In the genomic region with DNA sequence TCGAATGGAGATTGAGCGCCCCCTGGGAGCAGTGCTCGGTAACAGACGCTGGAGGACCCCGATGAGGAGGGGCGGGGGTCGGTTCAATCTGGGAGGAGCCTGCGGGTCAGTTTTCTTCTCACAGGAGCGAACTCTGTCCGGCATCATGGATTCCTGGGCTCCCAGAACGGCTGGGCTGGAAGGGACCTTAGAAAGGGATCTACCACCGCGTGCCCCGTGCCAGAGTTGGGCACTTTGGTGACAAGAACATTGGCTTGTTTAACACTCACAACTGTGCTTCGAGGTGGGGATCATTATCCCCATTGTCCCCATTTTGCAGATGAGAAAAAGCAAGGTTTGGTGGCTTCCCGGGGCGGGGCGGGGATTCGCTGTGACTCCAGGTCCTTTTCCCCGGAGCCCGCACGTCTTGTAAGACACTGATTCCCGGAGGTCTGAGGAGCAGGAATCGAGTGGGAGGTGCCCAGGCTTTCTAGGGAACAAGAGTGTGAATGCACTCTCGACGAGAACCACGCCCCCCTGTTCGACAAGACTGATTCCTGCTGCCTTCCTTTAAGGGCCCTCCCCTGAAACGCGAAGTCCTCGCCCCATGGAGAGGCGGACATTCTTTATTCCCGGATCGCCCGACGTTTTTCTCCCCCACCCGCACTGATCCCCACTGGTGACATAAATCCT, we compare ENCODE assay signal across 8 cellular contexts. TPM values are rescaled to one million over a fixed set of nuclear protein-coding genes. Genes with fewer than 3 reads are reported as not detected.
DNase-seq lines count a peak whose midpoint lies in the region; ATAC-seq, FAIRE-seq and TF ChIP-seq lines count a peak whose summit lies in the region.

No MANE protein-coding gene starts in this region.

- H3K4me1 Mint-ChIP-seq in mesothelial cell of epicardium, result peaks cover 14% of the 10 kb centered on the region

- peak overlapping the region; percentile 100 for H3K27ac Mint-ChIP-seq in mesothelial cell of epicardium

- DNase-seq in G401 (ENCODE audit: low spot score), result peak; percentile 84
- DNase-seq in HUDEP-2 (lab: John Stamatoyannopoulos, UW; ENCODE audit: unreplicated experiment in 76 of 76), result peak in 61 of 76 experiments; percentile 16 to 81 (median 59)
- DNase-seq in NOMO-1 treated with DMSO at 0.1 percent for 48 hours (lab: John Stamatoyannopoulos, UW; ENCODE audit: unreplicated experiment), result peak; percentile 83
- peak; percentile 89 for DNase-seq in activated CD8-positive, alpha-beta memory T cell treated with anti-CD3 and anti-CD28 coated beads, Interleukin-2, amount 50 U/mL, for 4 hours
- DNase-seq in mesothelial cell of epicardium (ENCODE audit: low spot score in 2 of 2, unreplicated experiment in 2 of 2), result peak; percentile 89 to 95
- peak; percentile 77 for DNase-seq in stimulated activated CD8-positive, alpha-beta memory T cell treated with anti-CD3 and anti-CD28 coated beads, Interleukin-15, amount 100 ng/mL, for 1 hour (ENCODE audit: low read depth)

- no peak for ATAC-seq in HG03280 (IDR thresholded peaks at IDR 0.05; ENCODE audit: unreplicated experiment)

- H3K9me3 Mint-ChIP-seq in mesothelial cell of epicardium, result no peaks in the 10 kb centered on the region

- in situ Hi-C loops in G401 (cut with HindIII; ENCODE audit: low sequenced_read_pairs), result no loop called here

- peak; percentile 94 for TF ChIP-seq CTCF in mesothelial cell of epicardium (IDR thresholded peaks at IDR 0.05; ENCODE audit: unreplicated experiment)

- peak overlapping the region; percentile 100 for H3K4me3 Mint-ChIP-seq in mesothelial cell of epicardium

- no peaks in the 10 kb centered on the region for H3K27me3 Mint-ChIP-seq in mesothelial cell of epicardium (ENCODE audit: low read depth)

- peak; percentile 79 for FAIRE-seq in endometrium (lab: Jason Lieb, UNC)

- no peaks in the 10 kb centered on the region for H3K36me3 Mint-ChIP-seq in mesothelial cell of epicardium

RNA-seq across cellular contexts. Expression of gene FBXL19, which starts 1.5 kb away (rescaled TPM):
- 67.1 and 85.6 TPM in 2 replicates for total RNA-seq in G401 (2014; rRNA removed; shearing (Covaris generic))
- 53.5 to 56.4 TPM (median 54.9 TPM) in 3 replicates for total RNA-seq in mesothelial cell of epicardium

RNA-seq across cellular contexts. Expression of gene CTF1, which starts 25.5 kb away (rescaled TPM):
- 2.1 and 2.4 TPM in 2 replicates for total RNA-seq in G401 (2014; rRNA removed; shearing (Covaris generic))
- 9.1 to 11.5 TPM (median 10.3 TPM) in 3 replicates for total RNA-seq in mesothelial cell of epicardium

RNA-seq across cellular contexts. Expression of gene ORAI3, which starts 27.0 kb away (rescaled TPM):
- total RNA-seq in G401 (2014; rRNA removed; shearing (Covaris generic)), result 57.6 and 62.8 TPM in 2 replicates
- total RNA-seq in mesothelial cell of epicardium, result 25.8 to 28.2 TPM (median 26.2 TPM) in 3 replicates

RNA-seq across cellular contexts. Expression of gene BCL7C, which starts 28.0 kb away (rescaled TPM):
- total RNA-seq in G401 (2014; rRNA removed; shearing (Covaris generic)), result 58.1 and 89.3 TPM in 2 replicates
- 43.6 to 44.8 TPM (median 43.9 TPM) in 3 replicates for total RNA-seq in mesothelial cell of epicardium

RNA-seq across cellular contexts. Expression of gene SETD1A, which starts 35.7 kb away (rescaled TPM):
- 0.51 and 1.1 TPM in 2 replicates for total RNA-seq in G401 (2014; rRNA removed; shearing (Covaris generic))
- 30.8 to 39.1 TPM (median 36.4 TPM) in 3 replicates for total RNA-seq in mesothelial cell of epicardium
